Comparison of ENCODE assay signal across 12 cellular contexts in genomic region chr2:69169990-69170389, GRCh38.
DNase-seq lines count a peak whose midpoint lies in the region; FAIRE-seq and TF ChIP-seq lines count a peak whose summit lies in the region.
"Had no signal": no experiment of that assay in that cellular context is flagged by ENCODE, and none has a peak within 500 bp of the region (broad histone marks: within the 10 kb centered on the region; RNA-seq: fewer than 3 reads in every experiment).

No MANE protein-coding gene starts in this region.

- H3K4me2 ChIP-seq in SK-N-SH (no peak overlapping the region), mesenchymal stem cell (ENCODE audit: low read length, poor library complexity, severe bottlenecking) (no peak overlapping the region)

- H3K4me1 ChIP-seq in SK-N-SH (ENCODE audit: control insufficient read depth in 1 of 2, insufficient read depth in 2 of 2, low read depth in 1 of 2, low read length in 1 of 2) (peaks cover 11 to 42% of the 10 kb centered on the region in 2 experiments), mesenchymal stem cell (ENCODE audit: control insufficient read depth, insufficient read depth, low read depth, low read length) (peaks cover 7% of the 10 kb centered on the region), kidney (ENCODE audit: control insufficient read depth in 1 of 2, insufficient read depth in 1 of 2, low read depth in 1 of 2, low read length in 2 of 2) (no peaks in the 10 kb centered on the region)

- H3K36me3 ChIP-seq in SK-N-SH (replicated peaks in 1 of 2; ENCODE audit: control insufficient read depth in 1 of 2, insufficient read depth in 2 of 2, low read length in 1 of 2), result peaks cover 14 to 50% of the 10 kb centered on the region in 2 experiments
- peaks cover 14 to 16% of the 10 kb centered on the region in 2 experiments for H3K36me3 ChIP-seq in mesenchymal stem cell (ENCODE audit: control insufficient read depth in 1 of 2, insufficient read depth in 2 of 2, low read depth in 1 of 2, low read length in 2 of 2)
- no peaks in the 10 kb centered on the region for H3K36me3 ChIP-seq in kidney (ENCODE audit: control insufficient read depth in 1 of 2, insufficient read depth in 2 of 2, low read length in 2 of 2)
- H3K36me3 ChIP-seq: BLaER1 treated with 17β-estradiol and CSF1 and Interleukin-3, amounts not matched to agents 10 nM and 100 nM; HAP-1 had no signal

- H4K91ac ChIP-seq in mesenchymal stem cell (ENCODE audit: low read length), result peak overlapping the region; percentile 5

- H3K4me3 ChIP-seq in AG10803 (ENCODE audit: low read length) (no peak overlapping the region), GM12865 (ENCODE audit: low read depth, low read length) (no peak overlapping the region), SK-N-SH (ENCODE audit: low read depth in 2 of 2, low read length in 1 of 2) (no peak overlapping the region), mesenchymal stem cell (ENCODE audit: insufficient read depth in 1 of 2, low read depth in 1 of 2, low read length in 2 of 2) (no peak overlapping the region), kidney (ENCODE audit: low read length in 2 of 2) (no peak overlapping the region)
- H3K4me3 ChIP-seq: BLaER1 treated with 17β-estradiol and CSF1 and Interleukin-3, amounts not matched to agents 10 nM and 100 nM; dorsolateral prefrontal cortex; HAP-1 had no signal

- no peak overlapping the region for H2AK5ac ChIP-seq in mesenchymal stem cell (ENCODE audit: low read length, severe bottlenecking)

- no peak overlapping the region for H2BK120ac ChIP-seq in mesenchymal stem cell (ENCODE audit: low read depth, low read length)

- CTCF ChIA-PET in SK-N-SH (lab: Yijun Ruan, JAX), result interaction anchor here (1.3 to 1.4 kb wide), 2 partner anchors 138 to 157 kb away, joined by 3 read pairs; no protein-coding TSS in a partner anchor

- peaks cover 5% of the 10 kb centered on the region; the same call in 1 of the 2 replicates for H3K79me2 ChIP-seq in SK-N-SH (ENCODE audit: insufficient read depth)

- H2AFZ ChIP-seq in SK-N-SH (ENCODE audit: low read depth) (no peak overlapping the region), mesenchymal stem cell (ENCODE audit: low read depth, low read length) (no peak overlapping the region)

- no peaks in the 10 kb centered on the region for H3K9me3 ChIP-seq in SK-N-SH
- H3K9me3 ChIP-seq in mesenchymal stem cell (ENCODE audit: control insufficient read depth, low read length), result no peaks in the 10 kb centered on the region
- no peaks in the 10 kb centered on the region for H3K9me3 ChIP-seq in kidney (ENCODE audit: control insufficient read depth in 1 of 2, low read length in 2 of 2)
- H3K9me3 ChIP-seq: BLaER1 treated with 17β-estradiol and CSF1 and Interleukin-3, amounts not matched to agents 10 nM and 100 nM; HAP-1 had no signal

- peak overlapping the region; percentile 6 to 95 for H2BK12ac ChIP-seq in mesenchymal stem cell (ENCODE audit: low read length in 2 of 2)

- peaks cover 11% of the 10 kb centered on the region for H3F3A ChIP-seq in SK-N-SH (replicated peaks; ENCODE audit: insufficient read depth)

- DNase-seq in AG10803 (ENCODE audit: low read depth), result peak; percentile 42
- DNase-seq in GM12865 (ENCODE audit: low read depth), result peak; percentile 41
- no peak for DNase-seq in SK-N-SH
- DNase-seq in mesenchymal stem cell, result no peak
- no peak for DNase-seq in kidney
- no peak for DNase-seq in Kasumi-1 (lab: John Stamatoyannopoulos, UW)
- no peak for DNase-seq in iPS-NIHi11 (ENCODE audit: low spot score)
- no peak for DNase-seq in NCI-H524 (lab: John Stamatoyannopoulos, UW)
- DNase-seq: dorsolateral prefrontal cortex, NCI-H2029 treated with DMSO at 0.1 percent for 48 hours had no signal

- no peak for FAIRE-seq in kidney (lab: Jason Lieb, UNC)

- H3K27ac ChIP-seq in SK-N-SH (ENCODE audit: low read depth in 2 of 2, low read length in 1 of 2) (peak overlapping the region; percentile 52 to 79), mesenchymal stem cell (ENCODE audit: low read length, poor library complexity, severe bottlenecking) (no peak overlapping the region), kidney (ENCODE audit: low read depth in 2 of 2, low read length in 2 of 2) (no peak overlapping the region)
- H3K27ac ChIP-seq: BLaER1 treated with 17β-estradiol and CSF1 and Interleukin-3, amounts not matched to agents 10 nM and 100 nM; dorsolateral prefrontal cortex had no signal

- H4K20me1 ChIP-seq in SK-N-SH (ENCODE audit: insufficient read depth), result no peaks in the 10 kb centered on the region
- H4K20me1 ChIP-seq: BLaER1 treated with 17β-estradiol and CSF1 and Interleukin-3, amounts not matched to agents 10 nM and 100 nM had no signal

- no peak overlapping the region for H2BK15ac ChIP-seq in mesenchymal stem cell (ENCODE audit: low read depth, poor library complexity, severe bottlenecking)

- TF ChIP-seq RAD21 in SK-N-SH (IDR thresholded peaks at IDR 0.05; ENCODE audit: low read length), result no peak

- peak overlapping the region in 1 of 2 experiments; percentile 87 for H3K18ac ChIP-seq in mesenchymal stem cell (ENCODE audit: low read depth in 1 of 2, low read length in 2 of 2)

- intact Hi-C loops in kidney (cut with DNase I), result no loop called here

- H3K4ac ChIP-seq in mesenchymal stem cell (ENCODE audit: low read depth in 1 of 2, low read length in 2 of 2), result peak overlapping the region; percentile 49 to 75

- no peak overlapping the region for H2BK5ac ChIP-seq in mesenchymal stem cell (ENCODE audit: low read depth, low read length, poor library complexity, severe bottlenecking)

- H3K79me1 ChIP-seq in mesenchymal stem cell (replicated peaks; ENCODE audit: low read length, poor library complexity, severe bottlenecking), result peaks cover 6% of the 10 kb centered on the region

- WGBS in SK-N-SH (ENCODE audit: low lambda C conversion rate), result 69% methylated on average over 2 of the region's 4 CpGs
- 78% methylated on average over 4 of the region's 4 CpGs for WGBS in mesenchymal stem cell

- no peak for TF ChIP-seq CTCF in AG10803 (conservative IDR thresholded peaks at IDR 0.05; ENCODE audit: low read length)
- TF ChIP-seq CTCF in GM12865 (IDR thresholded peaks at IDR 0.05; ENCODE audit: insufficient read depth, low read depth, low read length, missing control alignments), result no peak
- TF ChIP-seq CTCF in SK-N-SH (IDR thresholded peaks at IDR 0.05), result no peak
- TF ChIP-seq CTCF in kidney (IDR thresholded peaks at IDR 0.05; ENCODE audit: borderline replicate concordance, extremely low read depth, insufficient read depth), result no peak

- H3K9ac ChIP-seq in SK-N-SH (no peak overlapping the region), mesenchymal stem cell (ENCODE audit: low read length) (no peak overlapping the region), kidney (ENCODE audit: low read length in 2 of 2) (no peak overlapping the region)
- H3K9ac ChIP-seq: BLaER1 treated with 17β-estradiol and CSF1 and Interleukin-3, amounts not matched to agents 10 nM and 100 nM had no signal

- no peak overlapping the region for H4K8ac ChIP-seq in mesenchymal stem cell (ENCODE audit: low read length)

- POLR2A ChIA-PET in SK-N-SH (lab: Yijun Ruan, JAX), result no interaction called here

- TF ChIP-seq EP300 in SK-N-SH (IDR thresholded peaks at IDR 0.05; ENCODE audit: borderline replicate concordance in 1 of 2, low read depth in 1 of 2, low read length in 1 of 2), result no peak

- no peak overlapping the region for H3K23ac ChIP-seq in mesenchymal stem cell (ENCODE audit: low read length in 2 of 2)

- peak overlapping the region in 1 of 2 experiments; percentile 69 for H3K14ac ChIP-seq in mesenchymal stem cell (ENCODE audit: low read length in 2 of 2)

- no peaks in the 10 kb centered on the region for H3K9me2 ChIP-seq in SK-N-SH

- H3K27me3 ChIP-seq in SK-N-SH (ENCODE audit: insufficient read depth) (no peaks in the 10 kb centered on the region), mesenchymal stem cell (ENCODE audit: control insufficient read depth in 1 of 2, insufficient read depth in 1 of 2, low read length in 2 of 2) (no peaks in the 10 kb centered on the region)
- H3K27me3 ChIP-seq: BLaER1 treated with 17β-estradiol and CSF1 and Interleukin-3, amounts not matched to agents 10 nM and 100 nM had no signal

TF ChIP-seq in SK-N-SH, 30 proteins besides CTCF, POLR2A, EP300 and RAD21:
- TF ChIP-seq RXRA (IDR thresholded peaks at IDR 0.05; ENCODE audit: borderline replicate concordance, low read depth) (no peak), NRF1 (IDR thresholded peaks at IDR 0.05; ENCODE audit: low read depth, low read length) (no peak), TAF1 (IDR thresholded peaks at IDR 0.05; ENCODE audit: borderline replicate concordance, low read depth, low read length) (no peak), RFX5 (IDR thresholded peaks at IDR 0.05; ENCODE audit: low read length) (no peak), FOXJ3 (CRISPR knock-in tag; IDR thresholded peaks at IDR 0.05) (no peak), RCOR1 (IDR thresholded peaks at IDR 0.05; ENCODE audit: low read length) (no peak), GABPA (IDR thresholded peaks at IDR 0.05; ENCODE audit: low read depth) (no peak), MEF2A (IDR thresholded peaks at IDR 0.05; ENCODE audit: borderline replicate concordance, low read depth) (no peak), ELF1 (IDR thresholded peaks at IDR 0.05) (no peak), GATA2 (CRISPR knock-in tag; IDR thresholded peaks at IDR 0.05) (no peak), POLR2AphosphoS5 (IDR thresholded peaks at IDR 0.05; ENCODE audit: low read depth, low read length) (no peak), CHD2 (IDR thresholded peaks at IDR 0.05; ENCODE audit: low read length, partially characterized antibody) (no peak)
- TF ChIP-seq, protein P1, sequence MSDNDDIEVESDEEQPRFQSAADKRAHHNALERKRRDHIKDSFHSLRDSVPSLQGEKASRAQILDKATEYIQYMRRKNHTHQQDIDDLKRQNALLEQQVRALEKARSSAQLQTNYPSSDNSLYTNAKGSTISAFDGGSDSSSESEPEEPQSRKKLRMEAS (IDR thresholded peaks at IDR 0.05; ENCODE audit: low read depth), result no peak

Comparison
In these comparisons a context has a peak if more than half of its experiments do, and no peak if none do; other contexts are left out.
1. DNase-seq: peak in AG10803 (single experiment) and GM12865 (single experiment); none in SK-N-SH (single experiment), mesenchymal stem cell (single experiment), kidney (single experiment), Kasumi-1 (0 of 2), iPS-NIHi11 (single experiment) and NCI-H524 (0 of 2).
2. H3K27ac ChIP-seq: peak in SK-N-SH (2 of 2); none in mesenchymal stem cell (single experiment) and kidney (0 of 2).